12 cellular contexts compared by ENCODE assay signal in genomic region chr1:74502432-74502831, GRCh38. TPM values are rescaled to one million over a fixed set of nuclear protein-coding genes. Genes with fewer than 3 reads are reported as not detected.
DNase-seq lines count a peak whose midpoint lies in the region; ATAC-seq and TF ChIP-seq lines count a peak whose summit lies in the region.
"Had no signal": no experiment of that assay in that cellular context is flagged by ENCODE, and none has a peak within 500 bp of the region (broad histone marks: within the 10 kb centered on the region; RNA-seq: fewer than 3 reads in every experiment).

No MANE protein-coding gene starts in this region.

- H3K36me3 Mint-ChIP-seq in activated CD4-positive, alpha-beta T cell treated with anti-CD3 and anti-CD28 coated beads, Interleukin-2, amount 10 ng/mL, durations not matched to agents 7 days and 5 days (ENCODE audit: low read depth) = no peaks in the 10 kb centered on the region

- CTCF ChIA-PET in RWPE1 (lab: Yijun Ruan, JAX) = no interaction called here
- CTCF ChIA-PET in activated CD4-positive, alpha-beta T cell treated with anti-CD3 and anti-CD28 coated beads, Interleukin-2, amount 10 ng/mL, durations not matched to agents 7 days and 5 days (lab: Charles Lee) = no interaction called here

- H3K36me3 ChIP-seq in H7 (replicated peaks; ENCODE audit: control insufficient read depth, insufficient read depth, low read length) = no peaks in the 10 kb centered on the region
- H3K36me3 ChIP-seq: BLaER1 treated with 17β-estradiol and CSF1 and Interleukin-3, amounts not matched to agents 10 nM and 100 nM; prostate gland had no signal

- no peak overlapping the region for H3K27ac Mint-ChIP-seq in activated CD4-positive, alpha-beta T cell treated with anti-CD3 and anti-CD28 coated beads, Interleukin-2, amount 10 ng/mL, durations not matched to agents 7 days and 5 days

- no peak for ATAC-seq in GM21381 (IDR thresholded peaks at IDR 0.05; ENCODE audit: unreplicated experiment)

- no peaks in the 10 kb centered on the region for H3K4me1 Mint-ChIP-seq in activated CD4-positive, alpha-beta T cell treated with anti-CD3 and anti-CD28 coated beads, Interleukin-2, amount 10 ng/mL, durations not matched to agents 7 days and 5 days

- H3K27me3 ChIP-seq in H7 (ENCODE audit: control insufficient read depth, insufficient read depth, low read length) = no peaks in the 10 kb centered on the region
- H3K27me3 ChIP-seq: BLaER1 treated with 17β-estradiol and CSF1 and Interleukin-3, amounts not matched to agents 10 nM and 100 nM had no signal

- peak; percentile 49 for DNase-seq in A172 (ENCODE audit: low spot score)
- DNase-seq in H7 = peak; percentile 44
- peak; percentile 2 for DNase-seq in RWPE1 (ENCODE audit: low spot score)
- peak; percentile 32 for DNase-seq in fibroblast of villous mesenchyme (ENCODE audit: low read depth)
- no peak for DNase-seq in Ammon's horn (ENCODE audit: low spot score)
- DNase-seq in activated CD4-positive, alpha-beta T cell treated with anti-CD3 and anti-CD28 coated beads, Interleukin-2, amount 10 ng/mL, durations not matched to agents 7 days and 5 days = no peak
- no peak for DNase-seq in SHP77 treated with DMSO at 0.1 percent for 48 hours (lab: John Stamatoyannopoulos, UW)
- DNase-seq: activated CD4-positive, alpha-beta T cell treated with anti-CD3 and anti-CD28 coated beads, Interleukin-2, amount 50 U/mL, for 48 hours; NCI-H1105 treated with DMSO at 0.1 percent for 48 hours had no signal

- TF ChIP-seq CTCF in RWPE1 (conservative IDR thresholded peaks at IDR 0.05; ENCODE audit: low read depth) (no peak), fibroblast of villous mesenchyme (IDR thresholded peaks at IDR 0.05; ENCODE audit: insufficient read depth, low read depth, low read length) (no peak)

- H3K9me3 Mint-ChIP-seq in activated CD4-positive, alpha-beta T cell treated with anti-CD3 and anti-CD28 coated beads, Interleukin-2, amount 10 ng/mL, durations not matched to agents 7 days and 5 days = no peaks in the 10 kb centered on the region

- no peak overlapping the region for H3K27ac ChIP-seq in RWPE1
- H3K27ac ChIP-seq: BLaER1 treated with 17β-estradiol and CSF1 and Interleukin-3, amounts not matched to agents 10 nM and 100 nM; prostate gland had no signal

- H3K4me3 Mint-ChIP-seq in activated CD4-positive, alpha-beta T cell treated with anti-CD3 and anti-CD28 coated beads, Interleukin-2, amount 10 ng/mL, durations not matched to agents 7 days and 5 days = no peak overlapping the region

- H3K27me3 Mint-ChIP-seq in activated CD4-positive, alpha-beta T cell treated with anti-CD3 and anti-CD28 coated beads, Interleukin-2, amount 10 ng/mL, durations not matched to agents 7 days and 5 days = no peaks in the 10 kb centered on the region

- no peak overlapping the region for H3K4me3 ChIP-seq in H7 (ENCODE audit: insufficient read depth, low read depth, low read length)
- H3K4me3 ChIP-seq in fibroblast of villous mesenchyme (ENCODE audit: low read depth, low read length) = no peak overlapping the region
- H3K4me3 ChIP-seq: BLaER1 treated with 17β-estradiol and CSF1 and Interleukin-3, amounts not matched to agents 10 nM and 100 nM; prostate gland had no signal

- POLR2A ChIA-PET in RWPE1 (lab: Yijun Ruan, JAX; ENCODE audit: low non-redundant PET) = no interaction called here
- POLR2A ChIA-PET in activated CD4-positive, alpha-beta T cell treated with anti-CD3 and anti-CD28 coated beads, Interleukin-2, amount 10 ng/mL, durations not matched to agents 7 days and 5 days (lab: Charles Lee) = no interaction called here

RNA-seq across cellular contexts. Expression of gene LRRC53, which starts 10.0 kb away (rescaled TPM):
- not detected in 2 replicates for total RNA-seq in A172 (2014; rRNA removed; shearing (Covaris generic))
- not detected in 2 replicates for total RNA-seq in H7 (2014; rRNA removed; shearing (Covaris generic))
- total RNA-seq in fibroblast of villous mesenchyme = not detected in 2 replicates
- total RNA-seq in activated CD4-positive, alpha-beta T cell treated with anti-CD3 and anti-CD28 coated beads, Interleukin-2, amount 10 ng/mL, durations not matched to agents 7 days and 5 days = not detected
- total RNA-seq: prostate gland had no signal

Comparison
In these comparisons a context has a peak if more than half of its experiments do, and no peak if none do; other contexts are left out.
1. DNase-seq: peak in A172 (single experiment), H7 (single experiment), RWPE1 (single experiment) and fibroblast of villous mesenchyme (single experiment); none in Ammon's horn (single experiment), activated CD4-positive, alpha-beta T cell treated with anti-CD3 and anti-CD28 coated beads, Interleukin-2, amount 10 ng/mL, durations not matched to agents 7 days and 5 days (single experiment) and SHP77 treated with DMSO at 0.1 percent for 48 hours (single experiment).